In genomic region chr10:88494537-88494936, GRCh38 we compare ENCODE assay signal across 1 cellular context.
TF ChIP-seq lines count a peak whose summit lies in the region.

No MANE protein-coding gene starts in this region.

TF ChIP-seq in IMR-90, 13 proteins besides CTCF, POLR2A, EP300 and RAD21 (continued from another document):
- TF ChIP-seq CEBPB (IDR thresholded peaks at IDR 0.05; ENCODE audit: low read depth, low read length) = no peak
